Comparison of ENCODE assay signal across 9 cellular contexts in genomic region chr12:47811581-47812484, GRCh38. TPM values are rescaled to one million over a fixed set of nuclear protein-coding genes. Genes with fewer than 3 reads are reported as not detected.
DNase-seq lines count a peak whose midpoint lies in the region; ATAC-seq and TF ChIP-seq lines count a peak whose summit lies in the region.
"Had no signal": no experiment of that assay in that cellular context is flagged by ENCODE, and none has a peak within 500 bp of the region (broad histone marks: within the 10 kb centered on the region; RNA-seq: fewer than 3 reads in every experiment).

No MANE protein-coding gene starts in this region.

- peaks cover 76% of the 10 kb centered on the region for H3K36me3 Mint-ChIP-seq in activated T-cell treated with anti-CD3 and anti-CD28 coated beads, Interleukin-2, amount 50 U/mL, for 24 hours (ENCODE audit: low read depth)
- no peaks in the 10 kb centered on the region for H3K36me3 Mint-ChIP-seq in type B pancreatic cell

- TF ChIP-seq CTCF in brain microvascular endothelial cell (IDR thresholded peaks at IDR 0.05; ENCODE audit: low read depth, low read length, missing control alignments) (no peak), lower leg skin (IDR thresholded peaks at IDR 0.05) (no peak), type B pancreatic cell (conservative IDR thresholded peaks at IDR 0.05) (no peak)

- H3K27ac ChIP-seq in brain microvascular endothelial cell = peak overlapping the region; percentile 80

- no peaks in the 10 kb centered on the region for H3K27me3 ChIP-seq in brain microvascular endothelial cell (replicated peaks)

- ATAC-seq in GM21423 (IDR thresholded peaks at IDR 0.05; ENCODE audit: unreplicated experiment) (no peak), GM18873 (IDR thresholded peaks at IDR 0.05; ENCODE audit: low FRiP score, unreplicated experiment) (no peak)

- H3K27me3 Mint-ChIP-seq in activated T-cell treated with anti-CD3 and anti-CD28 coated beads, Interleukin-2, amount 50 U/mL, for 24 hours = no peaks in the 10 kb centered on the region
- H3K27me3 Mint-ChIP-seq in type B pancreatic cell = no peaks in the 10 kb centered on the region

- H3K4me3 ChIP-seq in brain microvascular endothelial cell (ENCODE audit: low read depth, low read length) (peak overlapping the region; percentile 9), lower leg skin (ENCODE audit: low read depth, poor library complexity, severe bottlenecking) (no peak overlapping the region)

- peaks cover 4% of the 10 kb centered on the region for H3K36me3 ChIP-seq in brain microvascular endothelial cell (replicated peaks)

- in situ Hi-C loops in brain microvascular endothelial cell (cut with HindIII; ENCODE audit: low pct_ligation_motif_present, low sequenced_read_pairs) = no loop called here

- peak overlapping the region; percentile 99 for H3K27ac Mint-ChIP-seq in activated T-cell treated with anti-CD3 and anti-CD28 coated beads, Interleukin-2, amount 50 U/mL, for 24 hours
- peak overlapping the region; percentile 93 for H3K27ac Mint-ChIP-seq in type B pancreatic cell

- WGBS in lower leg skin, 2 donors = 13 to 16% methylated on average over 14 of the region's 14 CpGs

- H3K9me3 Mint-ChIP-seq in activated T-cell treated with anti-CD3 and anti-CD28 coated beads, Interleukin-2, amount 50 U/mL, for 24 hours = peaks cover 3% of the 10 kb centered on the region
- H3K9me3 Mint-ChIP-seq in type B pancreatic cell = no peaks in the 10 kb centered on the region

- peak overlapping the region; percentile 96 for H3K4me3 Mint-ChIP-seq in activated T-cell treated with anti-CD3 and anti-CD28 coated beads, Interleukin-2, amount 50 U/mL, for 24 hours
- H3K4me3 Mint-ChIP-seq in type B pancreatic cell = peak overlapping the region; percentile 82

- DNase-seq in activated T-cell treated with anti-CD3 and anti-CD28 coated beads, Interleukin-2, amount 50 U/mL, for 24 hours = no peak
- DNase-seq in activated T-cell treated with anti-CD3 and anti-CD28 coated beads, Interleukin-2, amount 50 U/mL, for 1 hour = no peak
- DNase-seq in brain microvascular endothelial cell (peak; percentile 67), lower leg skin (ENCODE audit: low spot score in 2 of 2) (peak; percentile 78 to 94), type B pancreatic cell (ENCODE audit: extremely low spot score, unreplicated experiment) (no peak), mucosa of gallbladder (ENCODE audit: low spot score) (no peak)
- DNase-seq: COR-L47 had no signal

- H3K4me1 Mint-ChIP-seq in activated T-cell treated with anti-CD3 and anti-CD28 coated beads, Interleukin-2, amount 50 U/mL, for 24 hours (ENCODE audit: low read depth) = peaks cover 93% of the 10 kb centered on the region
- H3K4me1 Mint-ChIP-seq in type B pancreatic cell (ENCODE audit: unreplicated experiment) = peaks cover 60% of the 10 kb centered on the region

- intact Hi-C loops in lower leg skin (cut with DNase I; ENCODE audit: low total_unique reads) = no loop called here

- TF ChIP-seq POLR2A in lower leg skin (IDR thresholded peaks at IDR 0.05) = no peak

RNA-seq across cellular contexts. Expression of gene HDAC7, which starts 7.9 kb away (rescaled TPM):
- total RNA-seq in lower leg skin (100 to 1,000 TPM in 1 of 4 donors, 10 to 100 TPM in 3; 56.3 to 114 (median 63.5) TPM), type B pancreatic cell (ENCODE audit: low replicate concordance) (71.5 and 76.1 TPM in 2 replicates), mucosa of gallbladder (120 TPM)

RNA-seq across cellular contexts. Expression of gene SLC48A1, which starts 38.8 kb away (rescaled TPM):
- total RNA-seq in lower leg skin (10 to 100 TPM; 28.2 to 51.7 (median 48.6) TPM), type B pancreatic cell (ENCODE audit: low replicate concordance) (19.7 and 37.4 TPM in 2 replicates), mucosa of gallbladder (73.1 TPM)

RNA-seq across cellular contexts. Expression of gene RAPGEF3, which starts 53.2 kb away (rescaled TPM):
- total RNA-seq in lower leg skin = 10 to 100 TPM; 13.4 to 27.8 (median 18.9) TPM
- total RNA-seq in type B pancreatic cell (ENCODE audit: low replicate concordance) = 3.7 and 4.9 TPM in 2 replicates
- total RNA-seq in mucosa of gallbladder = 54.8 TPM

Comparison
In these comparisons a context has a peak if more than half of its experiments do, and no peak if none do; other contexts are left out.
1. DNase-seq: peak in brain microvascular endothelial cell (single experiment) and lower leg skin (2 of 2); none in activated T-cell treated with anti-CD3 and anti-CD28 coated beads, Interleukin-2, amount 50 U/mL, for 24 hours (single experiment), activated T-cell treated with anti-CD3 and anti-CD28 coated beads, Interleukin-2, amount 50 U/mL, for 1 hour (single experiment), type B pancreatic cell (single experiment) and mucosa of gallbladder (single experiment).